Comparison of ENCODE assay signal across 8 cellular contexts in genomic region chr6:112317461-112317860, GRCh38. TPM values are rescaled to one million over a fixed set of nuclear protein-coding genes. Genes with fewer than 3 reads are reported as not detected.
"Had no signal": no experiment of that assay in that cellular context is flagged by ENCODE, and none has a peak within 500 bp of the region (broad histone marks: within the 10 kb centered on the region; RNA-seq: fewer than 3 reads in every experiment).

No MANE protein-coding gene starts in this region.

- DNase-seq: GDM1, GF-D8 had no signal

- FAIRE-seq: G401.6, GM12878, GM12891, GM12892, GM18507, GM19239 had no signal

- H3K4me3 ChIP-seq: GM12878 had no signal

- ATAC-seq: GM12878 had no signal

RNA-seq across cellular contexts. Expression of gene RFPL4B, which starts 29.7 kb away (rescaled TPM):
- total RNA-seq: GM12878 had no signal
